In genomic region chr4:169811476-169811875, GRCh38 we compare ENCODE assay signal across 20 cellular contexts.
"Had no signal": no experiment of that assay in that cellular context is flagged by ENCODE, and none has a peak within 500 bp of the region (broad histone marks: within the 10 kb centered on the region; RNA-seq: fewer than 3 reads in every experiment).

No MANE protein-coding gene starts in this region.

- H3K27ac ChIP-seq: dorsolateral prefrontal cortex, esophagus squamous epithelium, heart left ventricle, neutrophil, pancreas, skin epidermis, thyroid gland had no signal

- H3K4me3 ChIP-seq: dorsolateral prefrontal cortex, esophagus squamous epithelium, heart left ventricle, pancreas, skin epidermis, thyroid gland had no signal

- H3K27me3 ChIP-seq: dorsolateral prefrontal cortex, heart left ventricle, pancreas, thyroid gland had no signal

- H3K4me1 ChIP-seq: esophagus squamous epithelium, heart left ventricle, pancreas, thyroid gland had no signal

- ATAC-seq: heart left ventricle; left ventricle myocardium superior; natural killer cell treated with Interleukin-12 subunit alpha and Interleukin-12 subunit beta and Interleukin-15 and Interleukin-18, amount 100 ng/mL, for 72 hours; pancreas; right cardiac atrium; WTC11 had no signal

- DNase-seq: activated gamma-delta T cell treated with Interleukin-2 at 50 U/mL for 16 hours; activated T-cell treated with anti-CD3 and anti-CD28 coated beads, Interleukin-2, amount 50 U/mL, for 1 hour; anterior cingulate cortex; caudate nucleus; dorsolateral prefrontal cortex; esophagus squamous epithelium; heart left ventricle; left ventricle myocardium superior; midbrain; pancreas; right cardiac atrium; stimulated activated CD4-positive, alpha-beta T cell treated with anti-CD3 and anti-CD28 coated beads, Interleukin-1b, Interleukin-23, amount 100 ng/mL, for 48 hours; substantia nigra; T-helper 9 cell; thyroid gland had no signal

- H3K36me3 ChIP-seq: esophagus squamous epithelium, heart left ventricle, neutrophil, pancreas, thyroid gland had no signal

- FAIRE-seq: islet of Langerhans, pancreas had no signal

- H3K9me3 ChIP-seq: esophagus squamous epithelium, heart left ventricle, neutrophil, pancreas, thyroid gland had no signal
